In the genomic region with DNA sequence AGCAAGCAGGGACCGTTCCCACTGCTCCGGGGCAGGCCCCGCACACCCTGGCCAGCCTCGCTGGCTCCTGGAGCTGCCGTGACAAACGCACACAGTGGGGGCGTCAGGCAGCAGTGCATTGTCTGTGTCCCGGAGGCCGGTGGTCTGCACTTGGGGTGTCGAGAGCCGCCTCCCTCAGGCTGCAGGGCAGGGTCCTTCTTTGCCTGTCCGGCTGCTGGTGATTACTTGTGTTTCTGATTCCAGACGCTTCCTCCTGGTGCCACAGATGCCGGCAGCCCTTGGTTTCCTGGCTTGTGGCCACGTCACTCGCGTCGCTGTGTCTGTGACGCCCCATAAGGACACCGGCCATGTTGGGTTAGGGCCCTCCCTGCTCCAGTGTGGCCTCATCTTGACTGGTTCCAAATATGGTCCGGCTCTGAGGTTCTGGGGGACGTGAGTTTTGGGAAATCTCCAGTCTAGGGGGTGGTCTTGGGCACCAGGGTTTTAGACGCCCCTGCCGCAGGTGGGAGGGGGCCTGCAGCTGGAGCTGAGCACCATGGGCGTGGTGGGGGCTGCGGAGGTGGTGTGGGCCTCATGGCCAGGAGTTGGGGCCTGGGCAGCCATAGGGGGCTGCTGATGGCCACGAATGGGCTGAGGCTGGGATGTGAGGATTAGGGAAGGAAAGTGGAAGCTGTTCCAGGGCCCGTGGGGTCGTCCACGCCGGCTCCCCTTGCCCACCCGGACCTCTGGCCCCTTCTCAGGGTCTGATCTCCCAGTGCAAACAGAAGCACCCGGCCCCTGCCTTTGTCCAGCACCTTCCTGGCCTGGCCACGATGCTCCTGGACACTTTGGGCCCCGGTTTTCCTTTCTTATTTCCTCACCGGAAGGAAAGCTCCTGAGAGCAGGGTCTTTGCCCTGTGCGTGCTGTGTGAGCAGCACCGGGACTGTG, we compare ENCODE assay signal across 23 cellular contexts. TPM values are rescaled to one million over a fixed set of nuclear protein-coding genes. Genes with fewer than 3 reads are reported as not detected.
A peak's percentile ranks its signal among the peaks of the same experiment; 100 is the strongest.
DNase-seq lines count a peak whose midpoint lies in the region; ATAC-seq, FAIRE-seq and TF ChIP-seq lines count a peak whose summit lies in the region.
"Had no signal": no experiment of that assay in that cellular context is flagged by ENCODE, and none has a peak within 500 bp of the region (broad histone marks: within the 10 kb centered on the region; RNA-seq: fewer than 3 reads in every experiment).

No MANE protein-coding gene starts in this region.

- no peak overlapping the region for H2AFZ ChIP-seq in K562 (ENCODE audit: low read depth, low read length)

- H3K27ac Mint-ChIP-seq in natural killer cell treated with Interleukin-12 subunit alpha and Interleukin-12 subunit beta and Interleukin-15 and Interleukin-18, amount 100 ng/mL, for 72 hours, result no peak overlapping the region
- H3K27ac Mint-ChIP-seq in natural killer cell, result no peak overlapping the region
- H3K27ac Mint-ChIP-seq in nephron progenitor cell, result peak overlapping the region; percentile 89
- H3K27ac Mint-ChIP-seq: activated T-helper 1 cell treated with anti-CD3 and anti-CD28 coated beads, Interleukin-12 subunit alpha, Interleukin-12 subunit beta, Interleukin-2, Interleukin-4 antibody, amounts not matched to agents 30 ng/mL and 10 ng/mL and 1 ng/mL, durations not matched to agents 14 hours and 24 hours and 36 hours; CD4-positive, CD25-positive, alpha-beta regulatory T cell; IgD-negative memory B cell had no signal

- 86% methylated on average over 36 of the region's 38 CpGs for WGBS in K562 (ENCODE audit: insufficient coverage, low coverage, missing lambda C conversion rate)
- 70 to 75% methylated on average over 37 to 38 of the region's 38 CpGs for WGBS in aorta, 2 donors

- H3K9ac ChIP-seq in K562 (ENCODE audit: insufficient read depth in 1 of 2, low read depth in 2 of 2, low read length in 2 of 2), result peak overlapping the region in 1 of 2 experiments; percentile 26; a peak in 1 of 4 replicates

- no peak overlapping the region for H3K4me3 ChIP-seq in K562
- no peak overlapping the region for H3K4me3 ChIP-seq in aorta (ENCODE audit: low read length in 2 of 2)
- H3K4me3 ChIP-seq: breast epithelium, MG63, prostate gland had no signal

- H3K27me3 ChIP-seq in K562 (ENCODE audit: control insufficient read depth in 2 of 2, insufficient read depth in 2 of 2, low read length in 2 of 2) (no peaks in the 10 kb centered on the region), aorta (ENCODE audit: control insufficient read depth in 1 of 2, insufficient read depth in 2 of 2, low read length in 1 of 2) (no peaks in the 10 kb centered on the region)
- H3K27me3 ChIP-seq: breast epithelium, MG63 had no signal

- no peaks in the 10 kb centered on the region for H3K9me3 Mint-ChIP-seq in natural killer cell treated with Interleukin-12 subunit alpha and Interleukin-12 subunit beta and Interleukin-15 and Interleukin-18, amount 100 ng/mL, for 72 hours
- H3K9me3 Mint-ChIP-seq in natural killer cell (no peaks in the 10 kb centered on the region), nephron progenitor cell (no peaks in the 10 kb centered on the region)
- H3K9me3 Mint-ChIP-seq: activated T-helper 1 cell treated with anti-CD3 and anti-CD28 coated beads, Interleukin-12 subunit alpha, Interleukin-12 subunit beta, Interleukin-2, Interleukin-4 antibody, amounts not matched to agents 30 ng/mL and 10 ng/mL and 1 ng/mL, durations not matched to agents 14 hours and 24 hours and 36 hours; CD4-positive, CD25-positive, alpha-beta regulatory T cell; IgD-negative memory B cell; nephron had no signal

- DNase-seq in natural killer cell treated with Interleukin-12 subunit alpha and Interleukin-12 subunit beta and Interleukin-15 and Interleukin-18, amount 100 ng/mL, for 72 hours (ENCODE audit: low spot score), result peak; percentile 37
- DNase-seq in natural killer cell (no peak), K562 (ENCODE audit: extremely low read depth in 1 of 4, low spot score in 3 of 4) (no peak), nephron progenitor cell (no peak), substantia nigra (lab: John Stamatoyannopoulos, UW) (no peak), aorta (no peak), GM19239 (ENCODE audit: insufficient read length, low spot score) (no peak), NCI-H774 (lab: John Stamatoyannopoulos, UW) (no peak)
- DNase-seq: activated CD4-positive, alpha-beta T cell treated with anti-CD3 and anti-CD28 coated beads for 4 hours; CD4-positive, CD25-positive, alpha-beta regulatory T cell; DMS153; mesenchymal stem cell; MG63; NCI-H1436; NCI-H524 treated with DMSO at 0.1 percent for 48 hours; stimulated activated CD4-positive, alpha-beta T cell treated with anti-CD3 and anti-CD28 coated beads, Interleukin-4, amount 100 ng/mL, for 4 hours had no signal

- intact Hi-C loops in natural killer cell (cut with micrococcal nuclease) (no loop called here), K562 (cut with micrococcal nuclease) (no loop called here), aorta (cut with DNase I) (no loop called here)

- no peaks in the 10 kb centered on the region for H3K9me3 ChIP-seq in K562 (replicated peaks; ENCODE audit: control insufficient read depth, insufficient read depth, low read depth, low read length)
- H3K9me3 ChIP-seq in aorta (ENCODE audit: control insufficient read depth, low read length), result no peaks in the 10 kb centered on the region
- H3K9me3 ChIP-seq: breast epithelium, MG63, prostate gland had no signal

- H3K36me3 ChIP-seq in K562 (ENCODE audit: control insufficient read depth, insufficient read depth, low read length), result peaks cover 25% of the 10 kb centered on the region; the same call in 1 of the 3 replicates
- H3K36me3 ChIP-seq in aorta (ENCODE audit: control insufficient read depth in 1 of 2, insufficient read depth in 2 of 2, low read length in 1 of 2), result no peaks in the 10 kb centered on the region
- H3K36me3 ChIP-seq: breast epithelium, prostate gland had no signal

- no peak for FAIRE-seq in K562 (lab: Jason Lieb, UNC)
- no peak for FAIRE-seq in GM19239 (lab: Jason Lieb, UNC)
- FAIRE-seq: frontal cortex, G401.6 had no signal

- H3K9me1 ChIP-seq in K562 (ENCODE audit: control insufficient read depth, insufficient read depth, low read length), result no peaks in the 10 kb centered on the region

- no peak overlapping the region for H3K4me3 Mint-ChIP-seq in natural killer cell treated with Interleukin-12 subunit alpha and Interleukin-12 subunit beta and Interleukin-15 and Interleukin-18, amount 100 ng/mL, for 72 hours
- no peak overlapping the region for H3K4me3 Mint-ChIP-seq in natural killer cell
- H3K4me3 Mint-ChIP-seq in nephron progenitor cell, result no peak overlapping the region
- H3K4me3 Mint-ChIP-seq: activated T-helper 1 cell treated with anti-CD3 and anti-CD28 coated beads, Interleukin-12 subunit alpha, Interleukin-12 subunit beta, Interleukin-2, Interleukin-4 antibody, amounts not matched to agents 30 ng/mL and 10 ng/mL and 1 ng/mL, durations not matched to agents 14 hours and 24 hours and 36 hours; CD4-positive, CD25-positive, alpha-beta regulatory T cell; IgD-negative memory B cell; nephron had no signal

- CTCF ChIA-PET in K562 (lab: Yijun Ruan, JAX; ENCODE audit: low intra/inter-chr PET ratio), result no interaction called here

- TF ChIP-seq RAD21 in K562 (CRISPR knock-in tag; conservative IDR thresholded peaks at IDR 0.05 in 1 of 2, IDR thresholded peaks at IDR 0.05 in 1 of 2), result no peak

- H3K4me2 ChIP-seq in K562 (ENCODE audit: insufficient read depth, low read length), result no peak overlapping the region

- no peak overlapping the region for H3K27ac ChIP-seq in K562 (ENCODE audit: extremely low read depth, low read depth, low read length)
- H3K27ac ChIP-seq in substantia nigra (ENCODE audit: low read depth, low read length, poor library complexity, severe bottlenecking), result no peak overlapping the region
- peak overlapping the region in 1 of 2 donors; percentile 50 for H3K27ac ChIP-seq in aorta (ENCODE audit: low read depth in 1 of 2, low read length in 2 of 2)
- H3K27ac ChIP-seq: breast epithelium, prostate gland had no signal

- in situ Hi-C loops in K562 (cut with MboI), result no loop called here

- no peaks in the 10 kb centered on the region for H3K27me3 Mint-ChIP-seq in natural killer cell treated with Interleukin-12 subunit alpha and Interleukin-12 subunit beta and Interleukin-15 and Interleukin-18, amount 100 ng/mL, for 72 hours
- H3K27me3 Mint-ChIP-seq in natural killer cell (ENCODE audit: low read depth in 2 of 2) (no peaks in the 10 kb centered on the region), nephron progenitor cell (ENCODE audit: low read depth, poor library complexity) (no peaks in the 10 kb centered on the region)
- H3K27me3 Mint-ChIP-seq: CD4-positive, CD25-positive, alpha-beta regulatory T cell; IgD-negative memory B cell had no signal

- no peak for ATAC-seq in natural killer cell treated with Interleukin-12 subunit alpha and Interleukin-12 subunit beta and Interleukin-15 and Interleukin-18, amount 100 ng/mL, for 72 hours
- ATAC-seq in natural killer cell, result no peak
- peak; percentile 11; the same call in 1 of the 3 replicates for ATAC-seq in K562
- ATAC-seq in aorta (ENCODE audit: low FRiP score), result no peak

- H3K4me1 ChIP-seq in K562 (replicated peaks in 1 of 2; ENCODE audit: control insufficient read depth in 2 of 2, insufficient read depth in 2 of 2, low read length in 2 of 2) (peaks cover 0 to 66% of the 10 kb centered on the region in 2 experiments; a peak in 2 of 5 replicates), aorta (ENCODE audit: control insufficient read depth in 1 of 2, insufficient read depth in 2 of 2, low read length in 2 of 2) (no peaks in the 10 kb centered on the region)
- H3K4me1 ChIP-seq: prostate gland had no signal

- BruUV-seq in K562 (replicated peaks; lab: Mats Ljungman, UMichigan), result no TSS peak

- no peaks in the 10 kb centered on the region for H4K20me1 ChIP-seq in K562 (replicated peaks; ENCODE audit: control insufficient read depth, insufficient read depth, low read length)

- no peak for TF ChIP-seq POLR2A in K562 (conservative IDR thresholded peaks at IDR 0.05)

- no peaks in the 10 kb centered on the region for H3K36me3 Mint-ChIP-seq in natural killer cell treated with Interleukin-12 subunit alpha and Interleukin-12 subunit beta and Interleukin-15 and Interleukin-18, amount 100 ng/mL, for 72 hours
- H3K36me3 Mint-ChIP-seq in natural killer cell (no peaks in the 10 kb centered on the region), nephron progenitor cell (ENCODE audit: low read depth) (no peaks in the 10 kb centered on the region)
- H3K36me3 Mint-ChIP-seq: CD4-positive, CD25-positive, alpha-beta regulatory T cell; IgD-negative memory B cell had no signal

- POLR2A ChIA-PET in K562 (lab: Yijun Ruan, JAX), result no interaction called here

- TF ChIP-seq CTCF in natural killer cell (IDR thresholded peaks at IDR 0.05) (no peak), K562 (IDR thresholded peaks at IDR 0.05 in 2 of 3, conservative IDR thresholded peaks at IDR 0.05 in 1 of 3; ENCODE audit: insufficient read depth in 2 of 3, low read depth in 1 of 3, low read length in 3 of 3) (no peak), nephron progenitor cell (IDR thresholded peaks at IDR 0.05) (no peak)

- peaks cover 0 to 2% of the 10 kb centered on the region in 2 donors for H3K4me1 Mint-ChIP-seq in natural killer cell treated with Interleukin-12 subunit alpha and Interleukin-12 subunit beta and Interleukin-15 and Interleukin-18, amount 100 ng/mL, for 72 hours (ENCODE audit: low read depth in 2 of 2)
- H3K4me1 Mint-ChIP-seq in natural killer cell (no peaks in the 10 kb centered on the region), nephron progenitor cell (peaks cover 38% of the 10 kb centered on the region)
- H3K4me1 Mint-ChIP-seq: CD4-positive, CD25-positive, alpha-beta regulatory T cell; nephron had no signal

- no peak for TF ChIP-seq EP300 in K562 (IDR thresholded peaks at IDR 0.05; ENCODE audit: low read length)

- no peaks in the 10 kb centered on the region for H3K79me2 ChIP-seq in K562 (ENCODE audit: control insufficient read depth, insufficient read depth, low read length)

RNA-seq across cellular contexts. Expression of a gene that starts 41.0 kb away (rescaled TPM):
- 10 to 100 TPM; 43.5 to 83.6 TPM for total RNA-seq in natural killer cell treated with Interleukin-12 subunit alpha and Interleukin-12 subunit beta and Interleukin-15 and Interleukin-18, amount 100 ng/mL, for 72 hours
- total RNA-seq in natural killer cell (10 to 100 TPM; 12.8 to 22.9 (median 20.0) TPM), K562 (2014; rRNA removed) (65.2 and 66.8 TPM in 2 replicates), K562 (2014; rRNA removed; fragmentation: Illumina TruSeq; extraction: Trizol) (11.2 and 14.8 TPM in 2 replicates), K562 (2015; rRNA removed; fragmentation: Illumina TruSeq; extraction: Trizol) (18.5 and 20.3 TPM in 2 replicates), K562 (2021) (71.2 and 75.5 TPM in 2 replicates), aorta (10 to 100 TPM; 21.5 to 29.6 TPM)
- total RNA-seq in K562 (2011; cell fraction: chromatin; rRNA removed; ENCODE audit: low replicate concordance), result 18.9 and 29.0 TPM in 2 replicates
- 22.8 and 25.7 TPM in 2 replicates for total RNA-seq in K562 (2011; cell fraction: nucleolus; rRNA removed)
- 14.8 and 16.0 TPM in 2 replicates for total RNA-seq in K562 (2011; cell fraction: nucleoplasm; rRNA removed)
- polyA plus RNA-seq in K562 (2011; rRNA removed) (13.5 and 16.5 TPM in 2 replicates), K562 (2014; fragmentation: Illumina TruSeq; extraction: Trizol) (8.2 and 18.9 TPM in 2 replicates), K562 (2014; fragmentation: Nextera tagmentation; extraction: Ambion mirVana) (1 to 10 TPM; 1.2 to 1.8 TPM), K562 (2014; rRNA removed) (54.4 and 60.2 TPM in 2 replicates), aorta (10 to 100 TPM; 17.3 to 19.2 TPM)
- 14.3 and 38.6 TPM in 2 replicates for polyA plus RNA-seq in K562 (2011; cell fraction: cytosol; rRNA removed)
- polyA plus RNA-seq in K562 (2011; cell fraction: nucleus; rRNA removed), result 10.2 and 19.3 TPM in 2 replicates
- polyA plus RNA-seq in K562 (2012), result 34.2 and 36.9 TPM in 2 replicates
- polyA minus RNA-seq in K562 (2011; rRNA and poly(A)+ RNA removed), result 16.0 and 22.8 TPM in 2 replicates
- 25.3 and 31.3 TPM in 2 replicates for polyA minus RNA-seq in K562 (2011; cell fraction: cytosol; rRNA and poly(A)+ RNA removed)
- polyA minus RNA-seq in K562 (2011; cell fraction: nucleus; rRNA and poly(A)+ RNA removed), result 3.8 and 5.3 TPM in 2 replicates
